ENCODE assay signal across 18 cellular contexts in the genomic region with DNA sequence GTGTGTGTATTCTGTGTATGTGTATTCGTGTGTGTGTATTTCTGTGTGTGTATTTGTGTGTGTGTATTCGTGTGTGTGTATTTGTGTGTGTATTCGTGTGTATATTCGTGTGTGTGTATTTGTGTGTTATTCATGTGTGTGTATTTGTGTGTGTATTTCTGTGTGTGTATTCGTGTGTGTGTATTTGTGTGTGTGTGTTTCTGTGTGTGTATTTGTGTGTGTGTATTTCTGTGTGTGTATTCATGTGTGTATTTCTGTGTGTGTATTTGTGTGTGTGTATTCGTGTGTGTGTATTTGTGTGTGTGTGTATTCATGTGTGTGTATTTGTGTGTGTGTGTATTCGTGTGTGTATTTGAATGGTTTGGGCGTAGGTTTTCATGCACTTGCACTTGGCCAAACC.
DNase-seq lines count a peak whose midpoint lies in the region; ATAC-seq, FAIRE-seq and TF ChIP-seq lines count a peak whose summit lies in the region.
"Had no signal": no experiment of that assay in that cellular context is flagged by ENCODE, and none has a peak within 500 bp of the region (broad histone marks: within the 10 kb centered on the region; RNA-seq: fewer than 3 reads in every experiment).

No MANE protein-coding gene starts in this region.

- intact Hi-C loops in endothelial cell of umbilical vein (cut with micrococcal nuclease) = no loop called here
- intact Hi-C loops in naive thymus-derived CD4-positive, alpha-beta T cell (cut with micrococcal nuclease) = no loop called here

- H3K9me3 ChIP-seq in endothelial cell of umbilical vein (replicated peaks; ENCODE audit: control insufficient read depth, insufficient read depth, low read length) = no peaks in the 10 kb centered on the region
- no peaks in the 10 kb centered on the region for H3K9me3 ChIP-seq in naive thymus-derived CD4-positive, alpha-beta T cell (ENCODE audit: control insufficient read depth in 2 of 3, low read length in 3 of 3)
- H3K9me3 ChIP-seq: BLaER1, Caco-2 had no signal

- H3K27me3 ChIP-seq in endothelial cell of umbilical vein (ENCODE audit: control insufficient read depth in 2 of 2, insufficient read depth in 2 of 2, low read length in 2 of 2) = no peaks in the 10 kb centered on the region
- no peaks in the 10 kb centered on the region for H3K27me3 ChIP-seq in naive thymus-derived CD4-positive, alpha-beta T cell (ENCODE audit: control insufficient read depth in 2 of 2, insufficient read depth in 2 of 2, low read length in 2 of 2)
- H3K27me3 ChIP-seq: BLaER1 had no signal

- no peak overlapping the region for H3K27ac ChIP-seq in endothelial cell of umbilical vein (ENCODE audit: insufficient read depth, low read depth, low read length)
- no peak overlapping the region for H3K27ac ChIP-seq in naive thymus-derived CD4-positive, alpha-beta T cell (ENCODE audit: low read depth, low read length)
- H3K27ac ChIP-seq: BLaER1, GM23248 had no signal

- FAIRE-seq in GM12891 (lab: Jason Lieb, UNC) = peak; percentile 89
- FAIRE-seq in HTR-8/SVneo (lab: Jason Lieb, UNC) = peak; percentile 98
- peak; percentile 49 for FAIRE-seq in endothelial cell of umbilical vein (lab: Jason Lieb, UNC)
- FAIRE-seq: GM18507 had no signal

- in situ Hi-C loops in astrocyte of the cerebellum (cut with HindIII; ENCODE audit: low sequenced_read_pairs) = no loop called here

- no peaks in the 10 kb centered on the region for H3K4me1 ChIP-seq in endothelial cell of umbilical vein (ENCODE audit: control insufficient read depth, extremely low read depth, insufficient read depth, low read length)
- no peaks in the 10 kb centered on the region for H3K4me1 ChIP-seq in naive thymus-derived CD4-positive, alpha-beta T cell (ENCODE audit: control insufficient read depth in 2 of 2, insufficient read depth in 2 of 2, low read length in 2 of 2)
- H3K4me1 ChIP-seq: BLaER1, Caco-2 had no signal

- no peaks in the 10 kb centered on the region for H4K20me1 ChIP-seq in endothelial cell of umbilical vein (replicated peaks; ENCODE audit: control insufficient read depth, extremely low read depth, insufficient read depth, low read length)
- H4K20me1 ChIP-seq: BLaER1 had no signal

- no peak overlapping the region for H3K9ac ChIP-seq in endothelial cell of umbilical vein (replicated peaks; ENCODE audit: extremely low read depth, insufficient read depth, low read length)
- H3K9ac ChIP-seq: BLaER1, GM23248 had no signal

- BruUV-seq in endothelial cell of umbilical vein (replicated peaks; lab: Mats Ljungman, UMichigan) = no TSS peak

- no peak overlapping the region for H3K4me2 ChIP-seq in endothelial cell of umbilical vein (ENCODE audit: insufficient read depth, low read length)
- H3K4me2 ChIP-seq: BLaER1 had no signal

- CTCF ChIA-PET in endothelial cell of umbilical vein (lab: Charles Lee) = no interaction called here
- CTCF ChIA-PET in naive thymus-derived CD4-positive, alpha-beta T cell (lab: Charles Lee) = no interaction called here
- CTCF ChIA-PET in activated CD4-positive, alpha-beta T cell treated with anti-CD3 and anti-CD28 coated beads, Interleukin-2, amount 10 ng/mL, durations not matched to agents 7 days and 5 days (lab: Charles Lee) = no interaction called here

- POLR2A ChIA-PET in endothelial cell of umbilical vein (lab: Charles Lee) = no interaction called here
- POLR2A ChIA-PET in naive thymus-derived CD4-positive, alpha-beta T cell (lab: Charles Lee) = no interaction called here
- POLR2A ChIA-PET in activated CD4-positive, alpha-beta T cell treated with anti-CD3 and anti-CD28 coated beads, Interleukin-2, amount 10 ng/mL, durations not matched to agents 7 days and 5 days (lab: Charles Lee) = no interaction called here

- peaks cover 0 to 5% (median 0%) of the 10 kb centered on the region in 11 donors for H3K9me3 Mint-ChIP-seq in naive thymus-derived CD4-positive, alpha-beta T cell
- no peaks in the 10 kb centered on the region for H3K9me3 Mint-ChIP-seq in activated CD4-positive, alpha-beta T cell treated with anti-CD3 and anti-CD28 coated beads, Interleukin-2, amount 10 ng/mL, durations not matched to agents 7 days and 5 days
- H3K9me3 Mint-ChIP-seq: H9 had no signal

- H3K4me3 ChIP-seq in astrocyte of the cerebellum (ENCODE audit: low read depth, low read length) (no peak overlapping the region), endothelial cell of umbilical vein (replicated peaks in 1 of 3; ENCODE audit: insufficient read depth in 1 of 3, low read depth in 1 of 3, low read length in 3 of 3) (no peak overlapping the region)
- no peak overlapping the region for H3K4me3 ChIP-seq in naive thymus-derived CD4-positive, alpha-beta T cell (ENCODE audit: low read length)
- H3K4me3 ChIP-seq: BLaER1, GM23248 had no signal

- no peak overlapping the region for H2AFZ ChIP-seq in endothelial cell of umbilical vein (ENCODE audit: low read depth, low read length)
- H2AFZ ChIP-seq: GM23248 had no signal

- no peak for DNase-seq in GM12891 (ENCODE audit: insufficient read length, low spot score)
- no peak for DNase-seq in HTR-8/SVneo (ENCODE audit: insufficient read length, low spot score)
- DNase-seq in astrocyte of the cerebellum (ENCODE audit: low read depth) = peak; percentile 4
- no peak for DNase-seq in endothelial cell of umbilical vein (ENCODE audit: low read depth, low spot score)
- no peak for DNase-seq in activated gamma-delta T cell treated with Interleukin-2 at 50 U/mL for 16 hours
- DNase-seq in naive thymus-derived CD4-positive, alpha-beta T cell = no peak
- no peak for DNase-seq in activated CD4-positive, alpha-beta T cell treated with anti-CD3 and anti-CD28 coated beads, Interleukin-2, amount 10 ng/mL, durations not matched to agents 7 days and 5 days
- DNase-seq: 8988T; AML-193; Caco-2; CD8-positive, alpha-beta memory T cell; DMS53; GF-D8; GM23248; H9 had no signal

- no peaks in the 10 kb centered on the region for H3K36me3 ChIP-seq in endothelial cell of umbilical vein (ENCODE audit: control insufficient read depth in 2 of 2, extremely low read depth in 1 of 2, insufficient read depth in 2 of 2, low read length in 2 of 2)
- no peaks in the 10 kb centered on the region for H3K36me3 ChIP-seq in naive thymus-derived CD4-positive, alpha-beta T cell (ENCODE audit: control insufficient read depth in 2 of 3, insufficient read depth in 3 of 3, low read length in 3 of 3)
- H3K36me3 ChIP-seq: BLaER1 had no signal

- no peak overlapping the region for H3K27ac Mint-ChIP-seq in naive thymus-derived CD4-positive, alpha-beta T cell
- H3K27ac Mint-ChIP-seq in activated CD4-positive, alpha-beta T cell treated with anti-CD3 and anti-CD28 coated beads, Interleukin-2, amount 10 ng/mL, durations not matched to agents 7 days and 5 days = no peak overlapping the region
- H3K27ac Mint-ChIP-seq: CD8-positive, alpha-beta memory T cell; H9 had no signal

- no peaks in the 10 kb centered on the region for H3K27me3 Mint-ChIP-seq in naive thymus-derived CD4-positive, alpha-beta T cell
- H3K27me3 Mint-ChIP-seq in activated CD4-positive, alpha-beta T cell treated with anti-CD3 and anti-CD28 coated beads, Interleukin-2, amount 10 ng/mL, durations not matched to agents 7 days and 5 days = no peaks in the 10 kb centered on the region
- H3K27me3 Mint-ChIP-seq: CD8-positive, alpha-beta memory T cell had no signal

- no peaks in the 10 kb centered on the region for H3K79me2 ChIP-seq in endothelial cell of umbilical vein (ENCODE audit: control insufficient read depth, insufficient read depth, low read length)

- no peaks in the 10 kb centered on the region for H3K4me1 Mint-ChIP-seq in naive thymus-derived CD4-positive, alpha-beta T cell
- no peaks in the 10 kb centered on the region for H3K4me1 Mint-ChIP-seq in activated CD4-positive, alpha-beta T cell treated with anti-CD3 and anti-CD28 coated beads, Interleukin-2, amount 10 ng/mL, durations not matched to agents 7 days and 5 days
- H3K4me1 Mint-ChIP-seq: CD8-positive, alpha-beta memory T cell had no signal

- H3K9me1 ChIP-seq in endothelial cell of umbilical vein (replicated peaks; ENCODE audit: control insufficient read depth, extremely low read depth, insufficient read depth, low read length) = no peaks in the 10 kb centered on the region

- H3K36me3 Mint-ChIP-seq in naive thymus-derived CD4-positive, alpha-beta T cell = no peaks in the 10 kb centered on the region
- no peaks in the 10 kb centered on the region for H3K36me3 Mint-ChIP-seq in activated CD4-positive, alpha-beta T cell treated with anti-CD3 and anti-CD28 coated beads, Interleukin-2, amount 10 ng/mL, durations not matched to agents 7 days and 5 days (ENCODE audit: low read depth)
- H3K36me3 Mint-ChIP-seq: CD8-positive, alpha-beta memory T cell had no signal

- no peak for TF ChIP-seq POLR2A in GM12891 (IDR thresholded peaks at IDR 0.05; ENCODE audit: low read depth, low read length)
- TF ChIP-seq POLR2A in endothelial cell of umbilical vein (IDR thresholded peaks at IDR 0.05; ENCODE audit: low read depth, low read length) = no peak

- ATAC-seq in naive thymus-derived CD4-positive, alpha-beta T cell = no peak
- no peak for ATAC-seq in HG03108 (IDR thresholded peaks at IDR 0.05; ENCODE audit: unreplicated experiment)

- TF ChIP-seq CTCF in astrocyte of the cerebellum (IDR thresholded peaks at IDR 0.05; ENCODE audit: low read depth, low read length, missing control alignments) (no peak), endothelial cell of umbilical vein (IDR thresholded peaks at IDR 0.05; ENCODE audit: extremely low read depth in 1 of 2, insufficient read depth in 1 of 2, low read depth in 1 of 2, low read length in 2 of 2) (no peak)

- no peak overlapping the region for H3K4me3 Mint-ChIP-seq in naive thymus-derived CD4-positive, alpha-beta T cell
- H3K4me3 Mint-ChIP-seq in activated CD4-positive, alpha-beta T cell treated with anti-CD3 and anti-CD28 coated beads, Interleukin-2, amount 10 ng/mL, durations not matched to agents 7 days and 5 days = no peak overlapping the region
- H3K4me3 Mint-ChIP-seq: CD8-positive, alpha-beta memory T cell; H9 had no signal

- dilution Hi-C loops in endothelial cell of umbilical vein (cut with MboI; ENCODE audit: extremely low pct_ligation_motif_present, low sequenced_read_pairs) = no loop called here

TF ChIP-seq in GM12891, 5 proteins besides CTCF, POLR2A, EP300 and RAD21:
- TF ChIP-seq PAX5 (IDR thresholded peaks at IDR 0.05; ENCODE audit: insufficient read depth, low read length, severe bottlenecking) = no peak
- no peak for TF ChIP-seq TAF1 (IDR thresholded peaks at IDR 0.05; ENCODE audit: low read depth, low read length)
- TF ChIP-seq POU2F2 (IDR thresholded peaks at IDR 0.05; ENCODE audit: low read depth, low read length) = no peak
- no peak for TF ChIP-seq SPI1 (IDR thresholded peaks at IDR 0.05; ENCODE audit: low read depth, low read length)
- TF ChIP-seq POLR2AphosphoS5 (IDR thresholded peaks at IDR 0.05; ENCODE audit: low read depth, low read length) = no peak

TF ChIP-seq in endothelial cell of umbilical vein, 7 proteins besides CTCF, POLR2A, EP300 and RAD21 (continues in another document):
- TF ChIP-seq EZH2 (IDR thresholded peaks at IDR 0.05; ENCODE audit: borderline replicate concordance, low read depth, low read length, severe bottlenecking) (no peak), FOS (IDR thresholded peaks at IDR 0.05; ENCODE audit: borderline replicate concordance, insufficient read depth, low read length) (no peak)
- TF ChIP-seq, protein P1, sequence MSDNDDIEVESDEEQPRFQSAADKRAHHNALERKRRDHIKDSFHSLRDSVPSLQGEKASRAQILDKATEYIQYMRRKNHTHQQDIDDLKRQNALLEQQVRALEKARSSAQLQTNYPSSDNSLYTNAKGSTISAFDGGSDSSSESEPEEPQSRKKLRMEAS (IDR thresholded peaks at IDR 0.05; ENCODE audit: insufficient read depth, insufficient read length) = no peak
